ENCODE assay signal across 8 cellular contexts in genomic region chr2:80238692-80239469, GRCh38.
DNase-seq lines count a peak whose midpoint lies in the region; ATAC-seq and TF ChIP-seq lines count a peak whose summit lies in the region.

No MANE protein-coding gene starts in this region.

- H3K27me3 ChIP-seq in SJCRH30 = no peaks in the 10 kb centered on the region; the same call in 1 of the 2 replicates

- no peak overlapping the region for H3K4me3 ChIP-seq in SJCRH30
- H3K4me3 ChIP-seq in retinal pigment epithelial cell (ENCODE audit: low read length) = no peak overlapping the region

- DNase-seq in SJCRH30 (peak; percentile 39 to 70), foreskin melanocyte (peak; percentile 15), retinal pigment epithelial cell (ENCODE audit: low read depth) (no peak), NCI-H2081 (lab: John Stamatoyannopoulos, UW) (no peak), SHP77 treated with DMSO at 0.1 percent for 48 hours (lab: John Stamatoyannopoulos, UW) (no peak)

- H3K9me3 ChIP-seq in SJCRH30 (replicated peaks) = no peaks in the 10 kb centered on the region

- H3K4me1 ChIP-seq in SJCRH30 = no peaks in the 10 kb centered on the region

- H3K36me3 ChIP-seq in SJCRH30 = no peaks in the 10 kb centered on the region

- peak; percentile 84 for TF ChIP-seq CTCF in C4-2B (conservative IDR thresholded peaks at IDR 0.05)
- TF ChIP-seq CTCF in retinal pigment epithelial cell (conservative IDR thresholded peaks at IDR 0.05; ENCODE audit: low read depth, low read length) = peak; percentile 84

- H3K27ac ChIP-seq in C4-2B = no peak overlapping the region
- no peak overlapping the region for H3K27ac ChIP-seq in SJCRH30

- ATAC-seq in GM18867 (IDR thresholded peaks at IDR 0.05; ENCODE audit: unreplicated experiment) (peak; percentile 53), GM18873 (IDR thresholded peaks at IDR 0.05; ENCODE audit: low FRiP score, unreplicated experiment) (no peak)

Comparison
In these comparisons a context has a peak if more than half of its experiments do, and no peak if none do; other contexts are left out.
1. DNase-seq: peak in SJCRH30 (2 of 2) and foreskin melanocyte (single experiment); none in retinal pigment epithelial cell (single experiment), NCI-H2081 (0 of 2) and SHP77 treated with DMSO at 0.1 percent for 48 hours (single experiment).